25 cellular contexts compared by ENCODE assay signal in the genomic region with DNA sequence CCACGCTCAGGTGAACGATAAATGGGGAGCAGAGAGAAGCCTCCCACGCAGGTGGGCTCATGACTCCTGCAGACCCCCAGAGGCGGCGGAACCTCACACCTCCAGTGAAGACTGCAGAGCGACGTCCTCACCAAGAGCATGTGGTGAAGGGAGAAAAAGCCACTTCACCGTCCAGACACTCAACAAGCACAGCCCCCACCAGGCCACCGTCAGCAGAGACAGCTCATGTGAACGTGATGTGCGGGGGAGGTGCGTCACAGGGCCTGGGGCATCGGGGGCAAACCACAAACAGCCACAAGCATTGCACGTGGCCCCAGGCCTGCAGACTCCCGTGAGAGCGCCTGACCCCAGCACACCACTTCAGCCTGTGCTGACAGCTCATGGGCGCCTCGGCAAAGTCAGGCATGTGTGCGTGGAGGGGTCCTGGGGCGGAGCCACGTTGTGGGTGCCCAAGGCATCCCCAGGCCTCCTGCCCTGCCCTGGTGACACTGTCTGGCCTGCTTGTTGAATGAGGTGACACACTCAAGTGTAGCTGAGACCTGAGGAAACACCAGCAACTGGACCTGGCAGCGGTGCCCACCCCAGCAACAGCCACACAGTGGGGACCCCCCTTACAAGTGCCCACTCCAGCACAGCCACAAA. TPM values are rescaled to one million over a fixed set of nuclear protein-coding genes. Genes with fewer than 3 reads are reported as not detected.
DNase-seq lines count a peak whose midpoint lies in the region; ATAC-seq and TF ChIP-seq lines count a peak whose summit lies in the region.
"Had no signal": no experiment of that assay in that cellular context is flagged by ENCODE, and none has a peak within 500 bp of the region (broad histone marks: within the 10 kb centered on the region; RNA-seq: fewer than 3 reads in every experiment).

No MANE protein-coding gene starts in this region.

- ATAC-seq in sciatic nerve (peak; percentile 26), HG03039 (IDR thresholded peaks at IDR 0.05; ENCODE audit: unreplicated experiment) (no peak)
- ATAC-seq: activated naive CD8-positive, alpha-beta T cell treated with anti-CD3 and anti-CD28 coated beads, Interleukin-2, amount 50 U/mL, for 24 hours; CD8-positive, alpha-beta T cell; pancreas; right lobe of liver; Right ventricle myocardium inferior; stimulated activated naive CD8-positive, alpha-beta T cell treated with anti-CD3 and anti-CD28 coated beads, Interleukin-15, amount 100 ng/mL, for 72 hours had no signal

- DNase-seq in Caki2 (ENCODE audit: low read depth) = peak; percentile 53
- DNase-seq in MV-4-11 (lab: John Stamatoyannopoulos, UW) = peak; percentile 42
- no peak for DNase-seq in dorsolateral prefrontal cortex
- no peak for DNase-seq in sciatic nerve (ENCODE audit: low spot score)
- no peak for DNase-seq in UCSD-AML1 (lab: John Stamatoyannopoulos, UW; ENCODE audit: unreplicated experiment)
- DNase-seq in mesenteric fat pad (ENCODE audit: low spot score) = no peak
- DNase-seq in COLO668 (lab: John Stamatoyannopoulos, UW; ENCODE audit: unreplicated experiment) = no peak
- DNase-seq: activated CD4-positive, alpha-beta memory T cell treated with anti-CD3 and anti-CD28 coated beads for 36 hours; activated CD4-positive, CD25-positive, alpha-beta regulatory T cell; activated naive CD8-positive, alpha-beta T cell treated with anti-CD3 and anti-CD28 coated beads, Interleukin-2, amount 50 U/mL, for 24 hours; CD8-positive, alpha-beta T cell; colonic mucosa; GDM1; Karpas-422; NCI-H1092 treated with DMSO at 0.1 percent for 48 hours; NCI-H187 treated with DMSO at 0.1 percent for 48 hours; NCI-H748 treated with DMSO at 0.1 percent for 48 hours; stimulated activated CD4-positive, alpha-beta T cell treated with anti-CD3 and anti-CD28 coated beads, Interleukin-15, amount 100 ng/mL, for 24 hours; stimulated activated naive CD8-positive, alpha-beta T cell treated with anti-CD3 and anti-CD28 coated beads, Interleukin-15, amount 100 ng/mL, for 72 hours had no signal

- no peak for TF ChIP-seq CTCF in dorsolateral prefrontal cortex (IDR thresholded peaks at IDR 0.05 in 54 of 56, conservative IDR thresholded peaks at IDR 0.05 in 2 of 56; ENCODE audit: low read depth in 1 of 56, partially characterized antibody in 56 of 56)

- intact Hi-C loops in dorsolateral prefrontal cortex (cut with DNase I) (no loop called here), sciatic nerve (cut with DNase I) (no loop called here)

- in situ Hi-C loops in Caki2 (cut with HindIII; ENCODE audit: low pct_unique_long_range_greater_than_20kb, low sequenced_read_pairs) = no loop called here

- peak overlapping the region in 54 of 59 donors; percentile 1 to 77 (median 62) for H3K27ac ChIP-seq in dorsolateral prefrontal cortex
- H3K27ac ChIP-seq: colonic mucosa, esophagus muscularis mucosa, pancreas, right lobe of liver, tibial nerve had no signal

- H3K4me3 ChIP-seq in dorsolateral prefrontal cortex = no peak overlapping the region
- H3K4me3 ChIP-seq: colonic mucosa, esophagus muscularis mucosa, pancreas, right lobe of liver, tibial nerve had no signal

- H3K27me3 ChIP-seq in dorsolateral prefrontal cortex = no peaks in the 10 kb centered on the region
- H3K27me3 ChIP-seq: colonic mucosa, esophagus muscularis mucosa, pancreas, right lobe of liver, tibial nerve had no signal

RNA-seq across cellular contexts. Expression of a gene that starts 19.0 kb away (rescaled TPM):
- 16.5 and 35.6 TPM in 2 replicates for total RNA-seq in Caki2 (2014; rRNA removed; shearing (Covaris generic); ENCODE audit: low replicate concordance)
- total RNA-seq in dorsolateral prefrontal cortex (10 to 100 TPM; 26.2 to 68.7 (median 45.4) TPM), sciatic nerve (31.3 TPM), mesenteric fat pad (16.0 TPM)

RNA-seq across cellular contexts. Expression of a gene that starts 29.8 kb away (rescaled TPM):
- 0.14 and 0.54 TPM in 2 replicates for total RNA-seq in Caki2 (2014; rRNA removed; shearing (Covaris generic); ENCODE audit: low replicate concordance)
- total RNA-seq in dorsolateral prefrontal cortex (100 to 1,000 TPM in 11 of 120 experiments, 10 to 100 TPM in 109; 17.7 to 191 (median 59.0) TPM), sciatic nerve (57.7 TPM), mesenteric fat pad (1.3 TPM)

Comparison
In these comparisons a context has a peak if more than half of its experiments do, and no peak if none do; other contexts are left out.
1. DNase-seq: peak in Caki2 (single experiment) and MV-4-11 (single experiment); none in dorsolateral prefrontal cortex (0 of 10), sciatic nerve (single experiment), UCSD-AML1 (single experiment), mesenteric fat pad (single experiment) and COLO668 (single experiment).